ENCODE assay signal across 18 cellular contexts in the genomic region with DNA sequence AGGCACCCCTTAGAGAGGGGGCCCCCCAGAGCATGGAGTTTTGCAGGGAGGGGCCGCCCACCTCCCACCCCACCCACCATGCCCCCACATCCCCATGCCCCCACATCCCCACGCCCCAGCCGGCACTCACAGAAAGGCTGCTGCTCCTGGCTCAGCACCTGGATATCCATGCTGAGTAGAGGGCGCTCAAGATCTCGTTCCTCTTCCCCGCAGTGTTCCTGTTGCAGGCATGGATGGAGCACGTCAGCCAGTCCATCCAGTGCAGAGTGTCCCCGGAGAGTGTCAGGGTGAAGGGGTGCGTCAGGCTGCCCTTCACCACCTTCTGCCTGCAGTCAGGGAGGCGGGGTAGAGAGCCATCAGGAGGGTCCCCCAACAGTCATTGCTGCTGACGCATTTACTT.
DNase-seq lines count a peak whose midpoint lies in the region; ATAC-seq and TF ChIP-seq lines count a peak whose summit lies in the region.
"Had no signal": no experiment of that assay in that cellular context is flagged by ENCODE, and none has a peak within 500 bp of the region (broad histone marks: within the 10 kb centered on the region; RNA-seq: fewer than 3 reads in every experiment).

No MANE protein-coding gene starts in this region.

- no peaks in the 10 kb centered on the region for H3K79me2 ChIP-seq in mesendoderm (ENCODE audit: control insufficient read depth, insufficient read depth, low read length)

- no CpG with 5 or more reads among the region's 11 CpGs for WGBS in mesendoderm (ENCODE audit: extremely low coverage, insufficient coverage, low lambda C conversion rate)

- no peak overlapping the region for H2AK5ac ChIP-seq in mesendoderm (ENCODE audit: low read length)

- peaks cover 44 to 79% (median 66%) of the 10 kb centered on the region in 11 experiments for H3K36me3 ChIP-seq in BLaER1 treated with 17β-estradiol and CSF1 and Interleukin-3, amounts not matched to agents 10 nM and 100 nM
- H3K36me3 ChIP-seq in mesendoderm (ENCODE audit: control insufficient read depth, insufficient read depth, low read length): no peaks in the 10 kb centered on the region

- H3K4me1 Mint-ChIP-seq in effector memory CD8-positive, alpha-beta T cell (ENCODE audit: low read depth in 2 of 2): peaks cover 5 to 12% of the 10 kb centered on the region in 2 donors

- H4K8ac ChIP-seq in mesendoderm (ENCODE audit: low read depth, low read length): no peak overlapping the region

- peak overlapping the region in 2 of 11 experiments; percentile 12 to 48; a peak in 1 of 22 replicates for H3K27ac ChIP-seq in BLaER1 treated with 17β-estradiol and CSF1 and Interleukin-3, amounts not matched to agents 10 nM and 100 nM
- no peak overlapping the region for H3K27ac ChIP-seq in mesendoderm (ENCODE audit: low read depth, low read length)
- H3K27ac ChIP-seq: A549, SJCRH30 had no signal

- no peak overlapping the region for H2BK15ac ChIP-seq in mesendoderm (replicated peaks; ENCODE audit: low read depth)

- no peak overlapping the region for H3K9ac ChIP-seq in BLaER1 treated with 17β-estradiol and CSF1 and Interleukin-3, amounts not matched to agents 10 nM and 100 nM
- H3K9ac ChIP-seq in mesendoderm (ENCODE audit: low read length): no peak overlapping the region

- DNase-seq in effector memory CD8-positive, alpha-beta T cell: no peak
- DNase-seq in mesendoderm: peak; percentile 45
- DNase-seq in KBM-7: no peak
- DNase-seq: Calu3; CD8-positive, alpha-beta T cell; EL; NCI-H1105; NCI-H1694; NCI-H2081 treated with DMSO at 0.1 percent for 48 hours; NCI-H226; NCI-H524; SJCRH30 had no signal

- no peaks in the 10 kb centered on the region for H3K27me3 ChIP-seq in BLaER1 treated with 17β-estradiol and CSF1 and Interleukin-3, amounts not matched to agents 10 nM and 100 nM
- no peaks in the 10 kb centered on the region for H3K27me3 ChIP-seq in mesendoderm (ENCODE audit: insufficient read depth, low read length, poor library complexity)
- H3K27me3 ChIP-seq: SJCRH30 had no signal

- peak; percentile 8; the same call in 1 of the 2 replicates for TF ChIP-seq RAD21 in Ishikawa (IDR thresholded peaks at IDR 0.05; ENCODE audit: low read depth)

- no peak overlapping the region for H3K4me3 ChIP-seq in BLaER1 treated with 17β-estradiol and CSF1 and Interleukin-3, amounts not matched to agents 10 nM and 100 nM
- no peak overlapping the region for H3K4me3 ChIP-seq in mesendoderm (ENCODE audit: low read length)
- H3K4me3 ChIP-seq: A549, GM12878, SJCRH30 had no signal

- no peak for ATAC-seq in effector memory CD8-positive, alpha-beta T cell (replicated peaks)
- ATAC-seq in HG02938 (IDR thresholded peaks at IDR 0.05; ENCODE audit: unreplicated experiment): no peak
- ATAC-seq in HG03442 (IDR thresholded peaks at IDR 0.05; ENCODE audit: unreplicated experiment): no peak
- ATAC-seq: A549; CD8-positive, alpha-beta T cell; GM12878 had no signal

- no peak overlapping the region for H3K4ac ChIP-seq in mesendoderm (ENCODE audit: low read depth, low read length)

- in situ Hi-C loops in KBM-7 (cut with MboI; ENCODE audit: low pct_unique_long_range_greater_than_20kb, low sequenced_read_pairs): no loop called here

- no peak overlapping the region for H3K23ac ChIP-seq in mesendoderm (ENCODE audit: low read length)

- H3K4me3 Mint-ChIP-seq in effector memory CD8-positive, alpha-beta T cell: no peak overlapping the region
- H3K4me3 Mint-ChIP-seq: CD8-positive, alpha-beta T cell had no signal

- no peaks in the 10 kb centered on the region for H3K9me3 ChIP-seq in BLaER1 treated with 17β-estradiol and CSF1 and Interleukin-3, amounts not matched to agents 10 nM and 100 nM (replicated peaks in 1 of 11)
- H3K9me3 ChIP-seq: A549, SJCRH30 had no signal

- H4K20me1 ChIP-seq in BLaER1 treated with 17β-estradiol and CSF1 and Interleukin-3, amounts not matched to agents 10 nM and 100 nM: peaks cover 33 to 93% (median 67%) of the 10 kb centered on the region in 11 experiments; a peak in 20 of 22 replicates

- peak overlapping the region in 10 of 11 experiments; percentile 45 to 91 (median 85); a peak in 18 of 22 replicates for H3K4me2 ChIP-seq in BLaER1 treated with 17β-estradiol and CSF1 and Interleukin-3, amounts not matched to agents 10 nM and 100 nM
- no peak overlapping the region for H3K4me2 ChIP-seq in mesendoderm (ENCODE audit: low read length)
- H3K4me2 ChIP-seq: A549 had no signal

- H2BK5ac ChIP-seq in mesendoderm (ENCODE audit: low read length): no peak overlapping the region

- no peaks in the 10 kb centered on the region for H3K9me3 Mint-ChIP-seq in effector memory CD8-positive, alpha-beta T cell
- H3K9me3 Mint-ChIP-seq: CD8-positive, alpha-beta T cell had no signal

- H3K18ac ChIP-seq in mesendoderm (ENCODE audit: low read length): no peak overlapping the region

- peaks cover 33% of the 10 kb centered on the region for H3K36me3 Mint-ChIP-seq in effector memory CD8-positive, alpha-beta T cell (ENCODE audit: insufficient read depth)

- no peaks in the 10 kb centered on the region for H3K27me3 Mint-ChIP-seq in effector memory CD8-positive, alpha-beta T cell

- TF ChIP-seq EP300 in Ishikawa (IDR thresholded peaks at IDR 0.05; ENCODE audit: borderline replicate concordance): no peak

- H4K5ac ChIP-seq in mesendoderm (ENCODE audit: low read length): no peak overlapping the region

- no peak overlapping the region for H3K56ac ChIP-seq in mesendoderm (ENCODE audit: low read length)

- peaks cover 25 to 68% (median 56%) of the 10 kb centered on the region in 10 experiments for H3K4me1 ChIP-seq in BLaER1 treated with 17β-estradiol and CSF1 and Interleukin-3, amounts not matched to agents 10 nM and 100 nM
- no peaks in the 10 kb centered on the region for H3K4me1 ChIP-seq in mesendoderm (ENCODE audit: control insufficient read depth, low read depth, low read length)
- H3K4me1 ChIP-seq: A549, SJCRH30 had no signal

- H3K27ac Mint-ChIP-seq in effector memory CD8-positive, alpha-beta T cell: peak overlapping the region; percentile 32 to 52
- H3K27ac Mint-ChIP-seq: CD8-positive, alpha-beta T cell had no signal

- H2BK120ac ChIP-seq in mesendoderm (ENCODE audit: low read depth, low read length): no peak overlapping the region

- no peaks in the 10 kb centered on the region for H3K79me1 ChIP-seq in mesendoderm (ENCODE audit: low read length)

TF ChIP-seq in Ishikawa, 13 proteins besides CTCF, POLR2A, EP300 and RAD21:
- TF ChIP-seq TCF12 (IDR thresholded peaks at IDR 0.05; ENCODE audit: low read depth) (no peak), NFIC (IDR thresholded peaks at IDR 0.05) (no peak), CEBPB (IDR thresholded peaks at IDR 0.05) (no peak), TAF1 (IDR thresholded peaks at IDR 0.05; ENCODE audit: low read depth) (no peak), ZBTB7A (IDR thresholded peaks at IDR 0.05; ENCODE audit: low read depth) (no peak)
- TF ChIP-seq, protein P1, sequence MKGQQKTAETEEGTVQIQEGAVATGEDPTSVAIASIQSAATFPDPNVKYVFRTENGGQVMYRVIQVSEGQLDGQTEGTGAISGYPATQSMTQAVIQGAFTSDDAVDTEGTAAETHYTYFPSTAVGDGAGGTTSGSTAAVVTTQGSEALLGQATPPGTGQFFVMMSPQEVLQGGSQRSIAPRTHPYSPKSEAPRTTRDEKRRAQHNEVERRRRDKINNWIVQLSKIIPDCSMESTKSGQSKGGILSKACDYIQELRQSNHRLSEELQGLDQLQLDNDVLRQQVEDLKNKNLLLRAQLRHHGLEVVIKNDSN (IDR thresholded peaks at IDR 0.05): no peak
- TF ChIP-seq, protein P2, sequence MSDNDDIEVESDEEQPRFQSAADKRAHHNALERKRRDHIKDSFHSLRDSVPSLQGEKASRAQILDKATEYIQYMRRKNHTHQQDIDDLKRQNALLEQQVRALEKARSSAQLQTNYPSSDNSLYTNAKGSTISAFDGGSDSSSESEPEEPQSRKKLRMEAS (IDR thresholded peaks at IDR 0.05): no peak
